Comparison of ENCODE assay signal across 22 cellular contexts in genomic region chr3:55473788-55474187, GRCh38. TPM values are rescaled to one million over a fixed set of nuclear protein-coding genes. Genes with fewer than 3 reads are reported as not detected.
"Had no signal": no experiment of that assay in that cellular context is flagged by ENCODE, and none has a peak within 500 bp of the region (broad histone marks: within the 10 kb centered on the region; RNA-seq: fewer than 3 reads in every experiment).

No MANE protein-coding gene starts in this region.

- H3K36me3 Mint-ChIP-seq: T-cell had no signal

- H3K36me3 ChIP-seq: colonic mucosa, right lobe of liver, suprapubic skin, transverse colon had no signal

- H3K4me3 Mint-ChIP-seq: activated CD4-positive, alpha-beta T cell treated with anti-CD3 and anti-CD28 coated beads, Interleukin-2, amount 10 ng/mL, durations not matched to agents 7 days and 5 days; activated CD8-positive, alpha-beta T cell treated with anti-CD3 and anti-CD28 coated beads, Interleukin-2, amount 10 ng/mL, durations not matched to agents 7 days and 5 days; activated naive CD4-positive, alpha-beta T cell treated with anti-CD3 and anti-CD28 coated beads for 36 hours; activated T-cell treated with anti-CD3 and anti-CD28 coated beads, Interleukin-2, amount 50 U/mL, for 4 hours; central memory CD8-positive, alpha-beta T cell; memory B cell; neural crest cell; stimulated activated naive CD8-positive, alpha-beta T cell treated with anti-CD3 and anti-CD28 coated beads, Interleukin-15, amount 100 ng/mL, for 72 hours; T-cell had no signal

- H3K9me3 Mint-ChIP-seq: activated CD4-positive, alpha-beta T cell treated with anti-CD3 and anti-CD28 coated beads, Interleukin-2, amount 10 ng/mL, durations not matched to agents 7 days and 5 days; activated naive CD4-positive, alpha-beta T cell treated with anti-CD3 and anti-CD28 coated beads for 36 hours; activated T-cell treated with anti-CD3 and anti-CD28 coated beads, Interleukin-2, amount 50 U/mL, for 4 hours; neural crest cell had no signal

- H3K27me3 ChIP-seq: colonic mucosa, esophagus muscularis mucosa, pancreas, right lobe of liver, suprapubic skin, vagina had no signal

- H3K9me3 ChIP-seq: colonic mucosa, esophagus muscularis mucosa, pancreas, right lobe of liver, suprapubic skin, transverse colon, vagina had no signal

- H3K4me1 Mint-ChIP-seq: activated CD4-positive, alpha-beta T cell treated with anti-CD3 and anti-CD28 coated beads, Interleukin-2, amount 10 ng/mL, durations not matched to agents 7 days and 5 days; central memory CD8-positive, alpha-beta T cell; memory B cell; stimulated activated naive CD8-positive, alpha-beta T cell treated with anti-CD3 and anti-CD28 coated beads, Interleukin-15, amount 100 ng/mL, for 72 hours; T-cell had no signal

- H3K4me1 ChIP-seq: colonic mucosa, pancreas, right lobe of liver, suprapubic skin, transverse colon, vagina had no signal

- H3K27ac ChIP-seq: colonic mucosa, esophagus muscularis mucosa, pancreas, right lobe of liver, suprapubic skin, transverse colon, vagina had no signal

- DNase-seq: activated CD4-positive, alpha-beta T cell treated with anti-CD3 and anti-CD28 coated beads, Interleukin-2, amount 10 ng/mL, durations not matched to agents 7 days and 5 days; activated CD8-positive, alpha-beta T cell treated with anti-CD3 and anti-CD28 coated beads, Interleukin-2, amount 10 ng/mL, durations not matched to agents 7 days and 5 days; activated naive CD4-positive, alpha-beta T cell treated with anti-CD3 and anti-CD28 coated beads for 36 hours; activated T-cell treated with anti-CD3 and anti-CD28 coated beads, Interleukin-2, amount 50 U/mL, for 4 hours; colonic mucosa; hippocampal formation; kidney glomerular epithelial cell; right lobe of liver; stimulated activated CD4-positive, alpha-beta T cell treated with anti-CD3 and anti-CD28 coated beads, Interleukin-4, amount 100 ng/mL, for 1 hour; stimulated activated naive CD8-positive, alpha-beta T cell treated with anti-CD3 and anti-CD28 coated beads, Interleukin-15, amount 100 ng/mL, for 72 hours; T-cell; T-helper 9 cell; transverse colon had no signal

- H3K4me2 ChIP-seq: smooth muscle cell had no signal

- H3K27ac Mint-ChIP-seq: activated CD4-positive, alpha-beta T cell treated with anti-CD3 and anti-CD28 coated beads, Interleukin-2, amount 10 ng/mL, durations not matched to agents 7 days and 5 days; activated CD8-positive, alpha-beta T cell treated with anti-CD3 and anti-CD28 coated beads, Interleukin-2, amount 10 ng/mL, durations not matched to agents 7 days and 5 days; activated naive CD4-positive, alpha-beta T cell treated with anti-CD3 and anti-CD28 coated beads for 36 hours; memory B cell; T-cell had no signal

- ATAC-seq: activated CD4-positive, CD25-positive, alpha-beta regulatory T cell treated with anti-CD3 and anti-CD28 coated beads, Interleukin-2, amount 50 U/mL, for 24 hours; activated CD8-positive, alpha-beta T cell treated with anti-CD3 and anti-CD28 coated beads, Interleukin-2, amount 10 ng/mL, durations not matched to agents 7 days and 5 days; activated T-cell treated with anti-CD3 and anti-CD28 coated beads, Interleukin-2, amount 50 U/mL, for 4 hours; T-cell had no signal

- H3K4me3 ChIP-seq: colonic mucosa, esophagus muscularis mucosa, pancreas, right lobe of liver, smooth muscle cell, suprapubic skin, transverse colon, vagina had no signal

RNA-seq across cellular contexts. Expression of gene WNT5A, which starts 13.3 kb away (rescaled TPM):
- total RNA-seq: activated CD4-positive, alpha-beta T cell treated with anti-CD3 and anti-CD28 coated beads, Interleukin-2, amount 10 ng/mL, durations not matched to agents 7 days and 5 days; activated CD8-positive, alpha-beta T cell treated with anti-CD3 and anti-CD28 coated beads, Interleukin-2, amount 10 ng/mL, durations not matched to agents 7 days and 5 days; activated naive CD4-positive, alpha-beta T cell treated with anti-CD3 and anti-CD28 coated beads for 36 hours had no signal
